8 cellular contexts compared by ENCODE assay signal in genomic region chr19:49391581-49392399, GRCh38. TPM values are rescaled to one million over a fixed set of nuclear protein-coding genes. Genes with fewer than 3 reads are reported as not detected.
DNase-seq lines count a peak whose midpoint lies in the region; ATAC-seq and TF ChIP-seq lines count a peak whose summit lies in the region.

No MANE protein-coding gene starts in this region.

- POLR2A ChIA-PET in RWPE1 (lab: Yijun Ruan, JAX; ENCODE audit: low non-redundant PET), result interaction anchor here (0.6 kb wide), 2 partner anchors 38 to 125 kb away, joined by 3 read pairs; no protein-coding TSS in a partner anchor

- peak overlapping the region; percentile 37 for H3K27ac ChIP-seq in RWPE1
- H3K27ac ChIP-seq in suprapubic skin, result no peak overlapping the region

- no peaks in the 10 kb centered on the region for H3K36me3 ChIP-seq in suprapubic skin

- H3K4me3 Mint-ChIP-seq in activated T-helper 17 cell treated with anti-CD3 and anti-CD28 coated beads, Interleukin-2, amount 50 U/mL, for 72 hours, result no peak overlapping the region

- CTCF ChIA-PET in RWPE1 (lab: Yijun Ruan, JAX), result interaction anchor here (0.6 to 2.4 kb wide), 15 partner anchors 9 to 166 kb away, joined by 3 to 17 read pairs (median 6); partner anchors contain the start of gene SLC17A7

- no peaks in the 10 kb centered on the region for H3K4me1 ChIP-seq in suprapubic skin

- DNase-seq in GM04503 (ENCODE audit: low read depth), result peak; percentile 8
- peak; percentile 79 for DNase-seq in RWPE1 (ENCODE audit: low spot score)
- DNase-seq in fibroblast of villous mesenchyme (ENCODE audit: low read depth), result peak; percentile 74
- DNase-seq in nucleus accumbens (lab: John Stamatoyannopoulos, UW), result peak in 50 of 56 donors; percentile 1 to 74 (median 24)
- DNase-seq in suprapubic skin (ENCODE audit: low spot score in 2 of 2), result peak in 1 of 2 donors; percentile 79

- no peak for TF ChIP-seq POLR2A in suprapubic skin (IDR thresholded peaks at IDR 0.05)

- peaks cover 6% of the 10 kb centered on the region for H3K4me1 Mint-ChIP-seq in activated T-helper 17 cell treated with anti-CD3 and anti-CD28 coated beads, Interleukin-2, amount 50 U/mL, for 72 hours

- H3K9me3 ChIP-seq in suprapubic skin, result no peaks in the 10 kb centered on the region

- TF ChIP-seq CTCF in LNCAP (IDR thresholded peaks at IDR 0.05), result peak; percentile 90
- TF ChIP-seq CTCF in RWPE1 (conservative IDR thresholded peaks at IDR 0.05; ENCODE audit: low read depth), result peak; percentile 88
- TF ChIP-seq CTCF in fibroblast of villous mesenchyme (IDR thresholded peaks at IDR 0.05; ENCODE audit: insufficient read depth, low read depth, low read length), result peak; percentile 84
- peak; percentile 77 to 83 for TF ChIP-seq CTCF in suprapubic skin (IDR thresholded peaks at IDR 0.05)

- H3K4me3 ChIP-seq in fibroblast of villous mesenchyme (ENCODE audit: low read depth, low read length) (no peak overlapping the region), suprapubic skin (no peak overlapping the region)

- ATAC-seq in activated T-helper 17 cell treated with anti-CD3 and anti-CD28 coated beads, Interleukin-2, amount 50 U/mL, for 72 hours (replicated peaks), result peak; percentile 97
- no peak for ATAC-seq in HG03520 (IDR thresholded peaks at IDR 0.05; ENCODE audit: unreplicated experiment)

- peaks cover 13% of the 10 kb centered on the region for H3K27me3 ChIP-seq in suprapubic skin

- H3K27ac Mint-ChIP-seq in activated T-helper 17 cell treated with anti-CD3 and anti-CD28 coated beads, Interleukin-2, amount 50 U/mL, for 72 hours, result no peak overlapping the region

- TF ChIP-seq EP300 in suprapubic skin (IDR thresholded peaks at IDR 0.05), result no peak

- H3K9me3 Mint-ChIP-seq in activated T-helper 17 cell treated with anti-CD3 and anti-CD28 coated beads, Interleukin-2, amount 50 U/mL, for 72 hours, result no peaks in the 10 kb centered on the region

- H3K27me3 Mint-ChIP-seq in activated T-helper 17 cell treated with anti-CD3 and anti-CD28 coated beads, Interleukin-2, amount 50 U/mL, for 72 hours, result no peaks in the 10 kb centered on the region

- no peaks in the 10 kb centered on the region for H3K36me3 Mint-ChIP-seq in activated T-helper 17 cell treated with anti-CD3 and anti-CD28 coated beads, Interleukin-2, amount 50 U/mL, for 72 hours (ENCODE audit: low read depth)

- WGBS in suprapubic skin, result 25% methylated on average over 12 of the region's 14 CpGs

RNA-seq across cellular contexts. Expression of gene KASH5, which starts 3.7 kb away (rescaled TPM):
- 1 to 10 TPM in 1 of 2 donors, not detected in 1; 1.1 TPM for total RNA-seq in activated T-helper 17 cell treated with anti-CD3 and anti-CD28 coated beads, Interleukin-2, amount 50 U/mL, for 72 hours
- total RNA-seq in fibroblast of villous mesenchyme (not detected in 2 replicates), suprapubic skin (not detected)

RNA-seq across cellular contexts. Expression of gene DKKL1, which starts 28.1 kb away (rescaled TPM):
- not detected for total RNA-seq in activated T-helper 17 cell treated with anti-CD3 and anti-CD28 coated beads, Interleukin-2, amount 50 U/mL, for 72 hours
- 0.32 TPM in 1 of 2 replicates, not detected in the other for total RNA-seq in fibroblast of villous mesenchyme
- total RNA-seq in suprapubic skin, result not detected

RNA-seq across cellular contexts. Expression of gene TEAD2, which starts 29.6 kb away (rescaled TPM):
- total RNA-seq in activated T-helper 17 cell treated with anti-CD3 and anti-CD28 coated beads, Interleukin-2, amount 50 U/mL, for 72 hours, result under 1 TPM in 1 of 2 donors, not detected in 1; 0.16 TPM
- total RNA-seq in fibroblast of villous mesenchyme (37.6 and 38.7 TPM in 2 replicates), suprapubic skin (10 to 100 TPM; 10.6 to 15.4 (median 13.2) TPM)

RNA-seq across cellular contexts. Expression of gene PTH2, which starts 31.5 kb away (rescaled TPM):
- not detected for total RNA-seq in activated T-helper 17 cell treated with anti-CD3 and anti-CD28 coated beads, Interleukin-2, amount 50 U/mL, for 72 hours
- total RNA-seq in fibroblast of villous mesenchyme (not detected in 2 replicates), suprapubic skin (not detected)

RNA-seq across cellular contexts. Expression of gene GFY, which starts 33.4 kb away (rescaled TPM):
- total RNA-seq in activated T-helper 17 cell treated with anti-CD3 and anti-CD28 coated beads, Interleukin-2, amount 50 U/mL, for 72 hours, result not detected
- not detected in 2 replicates for total RNA-seq in fibroblast of villous mesenchyme
- not detected for total RNA-seq in suprapubic skin

Comparison
In these comparisons a context has a peak if more than half of its experiments do, and no peak if none do; other contexts are left out.
1. RNA of gene TEAD2, which starts 29.6 kb away (total RNA-seq): 37.6 to 38.7 TPM in fibroblast of villous mesenchyme and 10.6 to 15.4 TPM in suprapubic skin; 0.16 TPM in activated T-helper 17 cell treated with anti-CD3 and anti-CD28 coated beads, Interleukin-2, amount 50 U/mL, for 72 hours; every median in the first group is over 10 times any median in the second.
2. Peak in every context shown above with its lines, with median percentiles within 50 percentile points of each other: CTCF ChIP-seq.